Comparison of ENCODE assay signal across 17 cellular contexts in the genomic region with DNA sequence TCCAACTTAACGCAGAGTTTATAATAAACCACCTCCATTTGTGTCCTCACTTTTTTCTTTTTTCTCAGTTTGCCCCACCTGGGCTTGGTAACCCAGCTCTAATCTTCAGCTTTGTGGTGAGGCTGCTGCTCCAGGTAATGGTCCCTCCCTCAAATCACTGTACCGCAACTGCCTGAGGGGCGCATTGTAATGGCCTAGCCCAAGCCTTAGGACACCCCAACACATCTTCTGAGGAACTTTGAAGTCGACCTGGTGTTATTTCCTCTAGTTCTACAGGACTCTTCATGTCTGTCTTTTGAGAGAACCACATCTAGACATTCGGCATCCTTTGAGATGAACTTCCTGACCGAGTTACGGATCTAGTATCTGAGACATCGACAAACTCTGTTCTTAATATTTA.
A peak's percentile ranks its signal among the peaks of the same experiment; 100 is the strongest.
DNase-seq lines count a peak whose midpoint lies in the region; ATAC-seq, FAIRE-seq and TF ChIP-seq lines count a peak whose summit lies in the region.
"Had no signal": no experiment of that assay in that cellular context is flagged by ENCODE, and none has a peak within 500 bp of the region (broad histone marks: within the 10 kb centered on the region; RNA-seq: fewer than 3 reads in every experiment).

No MANE protein-coding gene starts in this region.

- H3K27me3 ChIP-seq in astrocyte (ENCODE audit: insufficient read depth, low read length) (no peaks in the 10 kb centered on the region), lower lobe of right lung (ENCODE audit: low read depth) (no peaks in the 10 kb centered on the region), stomach (no peaks in the 10 kb centered on the region)
- H3K27me3 ChIP-seq: heart left ventricle, upper lobe of left lung had no signal

- TF ChIP-seq POLR2A in stomach (IDR thresholded peaks at IDR 0.05), result no peak

- no peak overlapping the region for H3K27ac Mint-ChIP-seq in T-helper 1 cell treated with Interleukin-12 subunit alpha and Interleukin-12 subunit beta and Interleukin-4 antibody, amounts not matched to agents 30 μg/mL and 1 μg/mL, for 36 hours
- no peak overlapping the region for H3K27ac Mint-ChIP-seq in astrocyte (ENCODE audit: unreplicated experiment)

- H3K36me3 ChIP-seq in astrocyte (ENCODE audit: insufficient read depth, low read length) (peaks cover 2% of the 10 kb centered on the region), lower lobe of right lung (no peaks in the 10 kb centered on the region), stomach (peaks cover 0 to 9% (median 3%) of the 10 kb centered on the region in 4 donors)

- peaks cover 8% of the 10 kb centered on the region for H3K4me1 ChIP-seq in astrocyte (ENCODE audit: insufficient read depth, low read length)
- H3K4me1 ChIP-seq in lower lobe of right lung, result peaks cover 9% of the 10 kb centered on the region
- peaks cover 0 to 43% (median 22%) of the 10 kb centered on the region in 4 donors for H3K4me1 ChIP-seq in stomach

- H3K4me1 Mint-ChIP-seq in T-helper 1 cell treated with Interleukin-12 subunit alpha and Interleukin-12 subunit beta and Interleukin-4 antibody, amounts not matched to agents 30 μg/mL and 1 μg/mL, for 36 hours (ENCODE audit: low read depth), result peaks cover 5% of the 10 kb centered on the region
- H3K4me1 Mint-ChIP-seq in astrocyte (ENCODE audit: low read depth, unreplicated experiment), result no peaks in the 10 kb centered on the region

- H3K27ac ChIP-seq in astrocyte (ENCODE audit: low read depth, low read length), result no peak overlapping the region
- H3K27ac ChIP-seq in lower lobe of right lung, result peak overlapping the region; percentile 8
- H3K27ac ChIP-seq in stomach, result peak overlapping the region in 4 of 5 donors; percentile 68 to 80 (median 76)
- H3K27ac ChIP-seq: 22Rv1 had no signal

- H3K9me3 Mint-ChIP-seq in T-helper 1 cell treated with Interleukin-12 subunit alpha and Interleukin-12 subunit beta and Interleukin-4 antibody, amounts not matched to agents 30 μg/mL and 1 μg/mL, for 36 hours, result no peaks in the 10 kb centered on the region
- H3K9me3 Mint-ChIP-seq in astrocyte (ENCODE audit: unreplicated experiment), result no peaks in the 10 kb centered on the region

- WGBS in stomach, 5 donors, result 87 to 94% (median 92%) methylated on average over 8 of the region's 8 CpGs

- no peak for TF ChIP-seq EP300 in stomach (IDR thresholded peaks at IDR 0.05)

- DNase-seq in T-helper 1 cell (no peak), astrocyte (ENCODE audit: low read depth) (no peak), lower lobe of right lung (no peak), stomach (no peak), omental fat pad (ENCODE audit: low spot score) (no peak)
- DNase-seq: MM.1S, NCI-H2029, NCI-H446 had no signal

- H3K4me2 ChIP-seq in astrocyte (ENCODE audit: low read length), result peak overlapping the region; percentile 52

- no peaks in the 10 kb centered on the region for H4K20me1 ChIP-seq in astrocyte (ENCODE audit: insufficient read depth, low read length)

- FAIRE-seq in astrocyte (lab: Jason Lieb, UNC), result no peak
- FAIRE-seq: keratinocyte had no signal

- H3K4me3 ChIP-seq in astrocyte (ENCODE audit: insufficient read depth, low read depth, low read length) (no peak overlapping the region), lower lobe of right lung (no peak overlapping the region), stomach (no peak overlapping the region)
- H3K4me3 ChIP-seq: heart left ventricle, smooth muscle cell, upper lobe of left lung had no signal

- H3K36me3 Mint-ChIP-seq in T-helper 1 cell treated with Interleukin-12 subunit alpha and Interleukin-12 subunit beta and Interleukin-4 antibody, amounts not matched to agents 30 μg/mL and 1 μg/mL, for 36 hours (ENCODE audit: low read depth), result no peaks in the 10 kb centered on the region
- H3K36me3 Mint-ChIP-seq in astrocyte (ENCODE audit: low read depth, unreplicated experiment), result peaks cover 8% of the 10 kb centered on the region
- H3K36me3 Mint-ChIP-seq: WTC11 had no signal

- TF ChIP-seq CTCF in astrocyte (IDR thresholded peaks at IDR 0.05; ENCODE audit: insufficient read depth, low read depth, low read length) (no peak), lower lobe of right lung (IDR thresholded peaks at IDR 0.05) (no peak), stomach (IDR thresholded peaks at IDR 0.05) (no peak), omental fat pad (IDR thresholded peaks at IDR 0.05) (no peak)

- peak overlapping the region; percentile 16 for H3K4me3 Mint-ChIP-seq in T-helper 1 cell treated with Interleukin-12 subunit alpha and Interleukin-12 subunit beta and Interleukin-4 antibody, amounts not matched to agents 30 μg/mL and 1 μg/mL, for 36 hours
- H3K4me3 Mint-ChIP-seq in astrocyte (ENCODE audit: unreplicated experiment), result no peak overlapping the region
- H3K4me3 Mint-ChIP-seq: WTC11 had no signal

- H3K9me3 ChIP-seq in astrocyte (ENCODE audit: insufficient read depth, low read depth, low read length), result no peaks in the 10 kb centered on the region
- H3K9me3 ChIP-seq in lower lobe of right lung, result no peaks in the 10 kb centered on the region
- H3K9me3 ChIP-seq in stomach, result no peaks in the 10 kb centered on the region
- H3K9me3 ChIP-seq: heart left ventricle, upper lobe of left lung had no signal

- no peak overlapping the region for H3K9ac ChIP-seq in astrocyte (ENCODE audit: low read length)

- no peak overlapping the region for H2AFZ ChIP-seq in astrocyte (ENCODE audit: low read depth, low read length)

- no peaks in the 10 kb centered on the region for H3K27me3 Mint-ChIP-seq in T-helper 1 cell treated with Interleukin-12 subunit alpha and Interleukin-12 subunit beta and Interleukin-4 antibody, amounts not matched to agents 30 μg/mL and 1 μg/mL, for 36 hours (ENCODE audit: low read depth)
- no peaks in the 10 kb centered on the region for H3K27me3 Mint-ChIP-seq in astrocyte (ENCODE audit: low read depth, unreplicated experiment)

- intact Hi-C loops in lower lobe of right lung (cut with DNase I), result no loop called here
- intact Hi-C loops in stomach (cut with DNase I; ENCODE audit: low total_unique reads), result no loop called here

- ATAC-seq in lower lobe of right lung, result no peak
- ATAC-seq in GM18502 (IDR thresholded peaks at IDR 0.05; ENCODE audit: poor library complexity, unreplicated experiment), result no peak
- no peak for ATAC-seq in GM21576 (IDR thresholded peaks at IDR 0.05; ENCODE audit: unreplicated experiment)
- no peak for ATAC-seq in omental fat pad (ENCODE audit: low FRiP score)
- ATAC-seq: WTC11 had no signal

- H3K79me2 ChIP-seq in astrocyte (ENCODE audit: insufficient read depth, low read length), result no peaks in the 10 kb centered on the region
